ENCODE assay signal across 8 cellular contexts in genomic region chr3:130111865-130112650, GRCh38. TPM values are rescaled to one million over a fixed set of nuclear protein-coding genes. Genes with fewer than 3 reads are reported as not detected.
DNase-seq lines count a peak whose midpoint lies in the region; ATAC-seq and TF ChIP-seq lines count a peak whose summit lies in the region.
"Not testable (repeated sequence)": the region's sequence is repeated elsewhere in the genome, so short reads cannot be mapped to it uniquely, and the experiment has no call there.

No MANE protein-coding gene starts in this region.

- H3K9me3 ChIP-seq in left ventricle myocardium inferior (replicated peaks); tibial artery: not testable (repeated sequence)

- H3K27me3 ChIP-seq in left ventricle myocardium inferior (ENCODE audit: low read depth); tibial artery: not testable (repeated sequence)

- ATAC-seq in GM18498 (IDR thresholded peaks at IDR 0.05; ENCODE audit: unreplicated experiment) (peak; percentile 54), HG03060 (IDR thresholded peaks at IDR 0.05; ENCODE audit: low read depth, unreplicated experiment) (peak; percentile 34)

- H3K36me3 ChIP-seq in left ventricle myocardium inferior, tibial artery: not testable (repeated sequence)

- peak overlapping the region; percentile 70 for H3K27ac ChIP-seq in angular gyrus (ENCODE audit: low read depth, low read length)
- peak overlapping the region; percentile 93 for H3K27ac ChIP-seq in left ventricle myocardium inferior (replicated peaks)
- peak overlapping the region; percentile 89 to 94 for H3K27ac ChIP-seq in tibial artery

- peak; percentile 99 to 100 for DNase-seq in NCI-H2081 (lab: John Stamatoyannopoulos, UW)
- DNase-seq in T1000 (lab: John Stamatoyannopoulos, UW), result peak; percentile 100
- peak; percentile 100 for DNase-seq in left ventricle myocardium inferior
- DNase-seq in posterior vena cava (ENCODE audit: low spot score), result peak; percentile 100
- peak in 1 of 2 donors; percentile 100 for DNase-seq in tibial artery

- H3K4me1 ChIP-seq in left ventricle myocardium inferior, result peaks cover 23% of the 10 kb centered on the region
- H3K4me1 ChIP-seq in tibial artery, result peaks cover 0 to 15% (median 4%) of the 10 kb centered on the region in 4 donors

- intact Hi-C loops in left ventricle myocardium inferior (cut with micrococcal nuclease); posterior vena cava (cut with DNase I); tibial artery (cut with DNase I; ENCODE audit: low total_unique reads): not testable (repeated sequence)

- H3K4me3 ChIP-seq in left ventricle myocardium inferior (peak overlapping the region; percentile 93), tibial artery (peak overlapping the region; percentile 69 to 70)

- TF ChIP-seq CTCF in left ventricle myocardium inferior (IDR thresholded peaks at IDR 0.05; ENCODE audit: borderline replicate concordance); tibial artery (IDR thresholded peaks at IDR 0.05): not testable (repeated sequence)

RNA-seq across cellular contexts. Expression of gene ALG1L2, which starts 30.4 kb away (rescaled TPM):
- total RNA-seq in left ventricle myocardium inferior, result not detected
- 1 to 10 TPM in 1 of 2 donors, under 1 TPM in 1; 0.90 to 1.1 TPM for total RNA-seq in posterior vena cava
